In genomic region chr1:87523466-87523865, GRCh38 we compare ENCODE assay signal across 30 cellular contexts.
DNase-seq lines count a peak whose midpoint lies in the region; ATAC-seq and TF ChIP-seq lines count a peak whose summit lies in the region.
"Had no signal": no experiment of that assay in that cellular context is flagged by ENCODE, and none has a peak within 500 bp of the region (broad histone marks: within the 10 kb centered on the region; RNA-seq: fewer than 3 reads in every experiment).

No MANE protein-coding gene starts in this region.

- H3K4me2 ChIP-seq in fibroblast of lung (ENCODE audit: extremely low read depth, insufficient read depth, low read length) = no peak overlapping the region
- H3K4me2 ChIP-seq: neural progenitor cell, SK-N-SH had no signal

- peak; percentile 58 for ATAC-seq in HG02885 (IDR thresholded peaks at IDR 0.05; ENCODE audit: poor library complexity, unreplicated experiment)
- ATAC-seq: activated naive CD8-positive, alpha-beta T cell treated with anti-CD3 and anti-CD28 coated beads, Interleukin-2, amount 50 U/mL, for 24 hours; HCT116; stimulated activated naive CD8-positive, alpha-beta T cell treated with anti-CD3 and anti-CD28 coated beads, Interleukin-15, Interleukin-2, amounts not matched to agents 100 U/mL and 50 U/mL, for 24 hours; T-helper 17 cell had no signal

- H3K4me3 ChIP-seq in fibroblast of lung (replicated peaks in 1 of 4; ENCODE audit: control extremely low read depth in 1 of 4, insufficient read depth in 1 of 4, low read depth in 3 of 4, low read length in 4 of 4) (no peak overlapping the region), urinary bladder (ENCODE audit: low read depth, low read length) (no peak overlapping the region), A673 (ENCODE audit: low read depth, low read length, poor library complexity, severe bottlenecking) (no peak overlapping the region)
- H3K4me3 ChIP-seq: neural progenitor cell, thyroid gland had no signal

- H3K4me3 Mint-ChIP-seq in nephron = no peak overlapping the region
- H3K4me3 Mint-ChIP-seq in activated naive CD4-positive, alpha-beta T cell treated with anti-CD3 and anti-CD28 coated beads, Interleukin-2, amount 10 ng/mL, durations not matched to agents 7 days and 5 days = no peak overlapping the region
- H3K4me3 Mint-ChIP-seq: activated naive CD8-positive, alpha-beta T cell treated with anti-CD3 and anti-CD28 coated beads, Interleukin-2, amount 50 U/mL, for 24 hours; brain; neural progenitor cell; T-helper 17 cell had no signal

- H3K9me3 Mint-ChIP-seq in nephron = peaks cover 2% of the 10 kb centered on the region
- H3K9me3 Mint-ChIP-seq in activated naive CD4-positive, alpha-beta T cell treated with anti-CD3 and anti-CD28 coated beads, Interleukin-2, amount 10 ng/mL, durations not matched to agents 7 days and 5 days = no peaks in the 10 kb centered on the region
- H3K9me3 Mint-ChIP-seq: activated naive CD8-positive, alpha-beta T cell treated with anti-CD3 and anti-CD28 coated beads, Interleukin-2, amount 50 U/mL, for 24 hours; neural progenitor cell had no signal

- H4K20me1 ChIP-seq in fibroblast of lung (ENCODE audit: control insufficient read depth, extremely low read depth, insufficient read depth, low read length) = no peaks in the 10 kb centered on the region

- peak overlapping the region in 2 of 3 experiments; percentile 22 to 84 for H3K27ac Mint-ChIP-seq in nephron
- H3K27ac Mint-ChIP-seq in activated naive CD4-positive, alpha-beta T cell treated with anti-CD3 and anti-CD28 coated beads, Interleukin-2, amount 10 ng/mL, durations not matched to agents 7 days and 5 days = no peak overlapping the region
- H3K27ac Mint-ChIP-seq: activated naive CD8-positive, alpha-beta T cell treated with anti-CD3 and anti-CD28 coated beads, Interleukin-2, amount 50 U/mL, for 24 hours; brain; neural progenitor cell; T-helper 17 cell had no signal

- peaks cover 41% of the 10 kb centered on the region for H3K4me1 Mint-ChIP-seq in nephron
- H3K4me1 Mint-ChIP-seq in activated naive CD4-positive, alpha-beta T cell treated with anti-CD3 and anti-CD28 coated beads, Interleukin-2, amount 10 ng/mL, durations not matched to agents 7 days and 5 days = no peaks in the 10 kb centered on the region
- H3K4me1 Mint-ChIP-seq: T-helper 17 cell had no signal

- H3K27ac ChIP-seq in fibroblast of lung (ENCODE audit: insufficient read depth, low read length) (no peak overlapping the region), urinary bladder (ENCODE audit: low read depth) (peak overlapping the region; percentile 15), A673 (ENCODE audit: low read depth, low read length, poor library complexity, severe bottlenecking) (no peak overlapping the region)
- H3K27ac ChIP-seq: C4-2B, neural progenitor cell, thyroid gland had no signal

- DNase-seq in fibroblast of lung (ENCODE audit: low read depth in 2 of 2) (peak; percentile 39 to 57), A673 (ENCODE audit: low spot score) (no peak)
- no peak for DNase-seq in activated naive CD4-positive, alpha-beta T cell treated with anti-CD3 and anti-CD28 coated beads, Interleukin-2, amount 10 ng/mL, durations not matched to agents 7 days and 5 days
- no peak for DNase-seq in stimulated activated naive CD4-positive, alpha-beta T cell treated with Interleukin-2 at 50 U/mL for 16 hours (lab: John Stamatoyannopoulos, UW)
- DNase-seq: activated CD4-positive, CD25-positive, alpha-beta regulatory T cell treated with anti-CD3 and anti-CD28 coated beads, Interleukin-2, amount 50 U/mL, for 72 hours; activated CD8-positive, alpha-beta memory T cell treated with anti-CD3 and anti-CD28 coated beads for 24 hours; activated gamma-delta T cell; activated naive CD8-positive, alpha-beta T cell treated with anti-CD3 and anti-CD28 coated beads, Interleukin-2, amount 50 U/mL, for 24 hours; DMS79; foreskin fibroblast; GF-D8; Karpas-422; mammary epithelial cell; MV-4-11; NCI-H146; NCI-H446 treated with DMSO at 0.1 percent for 48 hours; NCI-H82; RPMI8226; SK-N-SH; stimulated activated naive CD8-positive, alpha-beta T cell treated with anti-CD3 and anti-CD28 coated beads, Interleukin-15, Interleukin-2, amounts not matched to agents 100 U/mL and 50 U/mL, for 24 hours; T-helper 17 cell; thyroid gland had no signal

- BruUV-seq in A673 (replicated peaks; lab: Mats Ljungman, UMichigan) = no TSS peak

- CTCF ChIA-PET in activated naive CD4-positive, alpha-beta T cell treated with anti-CD3 and anti-CD28 coated beads, Interleukin-2, amount 10 ng/mL, durations not matched to agents 7 days and 5 days (lab: Charles Lee) = no interaction called here
- CTCF ChIA-PET in A673 (lab: Charles Lee) = no interaction called here

- H3K9me3 ChIP-seq in fibroblast of lung (ENCODE audit: control insufficient read depth, insufficient read depth, low read depth, low read length) (no peaks in the 10 kb centered on the region), A673 (ENCODE audit: low read depth, low read length, poor library complexity, severe bottlenecking) (no peaks in the 10 kb centered on the region)
- H3K9me3 ChIP-seq: SK-N-SH, thyroid gland had no signal

- H3K79me2 ChIP-seq in fibroblast of lung (ENCODE audit: control insufficient read depth, insufficient read depth, low read length) = no peaks in the 10 kb centered on the region

- H3K9ac ChIP-seq in fibroblast of lung (ENCODE audit: insufficient read depth, low read length) = no peak overlapping the region
- H3K9ac ChIP-seq: neural progenitor cell, SK-N-SH had no signal

- no peaks in the 10 kb centered on the region for H3K27me3 ChIP-seq in fibroblast of lung (ENCODE audit: control insufficient read depth, insufficient read depth, low read length)
- H3K27me3 ChIP-seq in A673 (replicated peaks; ENCODE audit: insufficient read depth, low read depth, low read length, poor library complexity) = no peaks in the 10 kb centered on the region
- H3K27me3 ChIP-seq: heart left ventricle, neural progenitor cell, thyroid gland had no signal

- H3K36me3 ChIP-seq in fibroblast of lung (ENCODE audit: control insufficient read depth, insufficient read depth, low read length) (no peaks in the 10 kb centered on the region), urinary bladder (ENCODE audit: insufficient read depth) (no peaks in the 10 kb centered on the region), A673 (ENCODE audit: insufficient read depth, low read length, poor library complexity, severe bottlenecking) (no peaks in the 10 kb centered on the region)
- H3K36me3 ChIP-seq: heart left ventricle, neural progenitor cell, thyroid gland had no signal

- no peak overlapping the region for H2AFZ ChIP-seq in fibroblast of lung (ENCODE audit: low read length)
- H2AFZ ChIP-seq: neural progenitor cell had no signal

- TF ChIP-seq CTCF in fibroblast of lung (conservative IDR thresholded peaks at IDR 0.05 in 1 of 2, IDR thresholded peaks at IDR 0.05 in 1 of 2; ENCODE audit: low read depth in 1 of 2, low read length in 2 of 2) (no peak), nephron (IDR thresholded peaks at IDR 0.05; ENCODE audit: unreplicated experiment in 3 of 3) (no peak), A673 (conservative IDR thresholded peaks at IDR 0.05; ENCODE audit: low read depth, low read length) (no peak)

- H3K4me1 ChIP-seq in fibroblast of lung (ENCODE audit: control insufficient read depth, extremely low read depth, insufficient read depth, low read length) = no peaks in the 10 kb centered on the region
- H3K4me1 ChIP-seq in urinary bladder (ENCODE audit: insufficient read depth) = no peaks in the 10 kb centered on the region
- peaks cover 4% of the 10 kb centered on the region for H3K4me1 ChIP-seq in A673 (ENCODE audit: insufficient read depth, low read length, poor library complexity, severe bottlenecking)
- H3K4me1 ChIP-seq: thyroid gland had no signal

- H3K36me3 Mint-ChIP-seq in nephron (ENCODE audit: low read depth) = no peaks in the 10 kb centered on the region
- no peaks in the 10 kb centered on the region for H3K36me3 Mint-ChIP-seq in activated naive CD4-positive, alpha-beta T cell treated with anti-CD3 and anti-CD28 coated beads, Interleukin-2, amount 10 ng/mL, durations not matched to agents 7 days and 5 days
- H3K36me3 Mint-ChIP-seq: brain, neural progenitor cell had no signal

- intact Hi-C loops in A673 (cut with micrococcal nuclease; ENCODE audit: unreplicated experiment) = no loop called here

- 28% methylated on average over 3 of the region's 3 CpGs for WGBS in urinary bladder

- no peaks in the 10 kb centered on the region for H3K27me3 Mint-ChIP-seq in nephron (ENCODE audit: low read depth)
- H3K27me3 Mint-ChIP-seq in activated naive CD4-positive, alpha-beta T cell treated with anti-CD3 and anti-CD28 coated beads, Interleukin-2, amount 10 ng/mL, durations not matched to agents 7 days and 5 days = no peaks in the 10 kb centered on the region
- H3K27me3 Mint-ChIP-seq: activated naive CD8-positive, alpha-beta T cell treated with anti-CD3 and anti-CD28 coated beads, Interleukin-2, amount 50 U/mL, for 24 hours had no signal

- POLR2A ChIA-PET in A673 (lab: Charles Lee; ENCODE audit: low non-redundant PET) = no interaction called here

Comparison
In these comparisons a context has a peak if more than half of its experiments do, and no peak if none do; other contexts are left out.
1. DNase-seq: peak in fibroblast of lung (2 of 2); none in activated naive CD4-positive, alpha-beta T cell treated with anti-CD3 and anti-CD28 coated beads, Interleukin-2, amount 10 ng/mL, durations not matched to agents 7 days and 5 days (single experiment), A673 (single experiment) and stimulated activated naive CD4-positive, alpha-beta T cell treated with Interleukin-2 at 50 U/mL for 16 hours (single experiment).